31 cellular contexts compared by ENCODE assay signal in genomic region chr1:7745783-7746182, GRCh38. TPM values are rescaled to one million over a fixed set of nuclear protein-coding genes. Genes with fewer than 3 reads are reported as not detected.
DNase-seq lines count a peak whose midpoint lies in the region; FAIRE-seq and TF ChIP-seq lines count a peak whose summit lies in the region.
"Had no signal": no experiment of that assay in that cellular context is flagged by ENCODE, and none has a peak within 500 bp of the region (broad histone marks: within the 10 kb centered on the region; RNA-seq: fewer than 3 reads in every experiment).

No MANE protein-coding gene starts in this region.

- POLR2A ChIA-PET in SK-N-SH (lab: Yijun Ruan, JAX) = no interaction called here

- no peaks in the 10 kb centered on the region for H3K27me3 Mint-ChIP-seq in brain
- H3K27me3 Mint-ChIP-seq: activated naive CD8-positive, alpha-beta T cell treated with anti-CD3 and anti-CD28 coated beads for 36 hours had no signal

- no peaks in the 10 kb centered on the region for H3K9me2 ChIP-seq in SK-N-SH

- H3K36me3 ChIP-seq in keratinocyte (ENCODE audit: control insufficient read depth in 2 of 2, extremely low read depth in 1 of 2, insufficient read depth in 2 of 2, low read length in 2 of 2) = no peaks in the 10 kb centered on the region
- peaks cover 0 to 4% of the 10 kb centered on the region in 2 experiments for H3K36me3 ChIP-seq in SK-N-SH (replicated peaks in 1 of 2; ENCODE audit: control insufficient read depth in 1 of 2, insufficient read depth in 2 of 2, low read length in 1 of 2)
- H3K36me3 ChIP-seq: ascending aorta, right lobe of liver, SJSA1 had no signal

- peaks cover 4% of the 10 kb centered on the region for H3K4me1 Mint-ChIP-seq in brain
- H3K4me1 Mint-ChIP-seq: activated naive CD8-positive, alpha-beta T cell treated with anti-CD3 and anti-CD28 coated beads for 36 hours; central memory CD8-positive, alpha-beta T cell; neural crest cell; stimulated activated effector memory CD8-positive, alpha-beta T cell treated with anti-CD3 and anti-CD28 coated beads, Interleukin-12 subunit alpha, Interleukin-12 subunit beta, amount 100 ng/mL, for 72 hours had no signal

- TF ChIP-seq CTCF in LNCaP clone FGC (IDR thresholded peaks at IDR 0.05; ENCODE audit: control insufficient read depth, extremely low read depth, insufficient read depth) (no peak), brain (conservative IDR thresholded peaks at IDR 0.05) (no peak), keratinocyte (optimal IDR thresholded peaks at IDR 0.05 in 1 of 3, IDR thresholded peaks at IDR 0.05 in 1 of 3, conservative IDR thresholded peaks at IDR 0.05 in 1 of 3; ENCODE audit: extremely low read depth in 1 of 3, insufficient read depth in 2 of 3, low read length in 3 of 3) (no peak), SK-N-SH (IDR thresholded peaks at IDR 0.05) (no peak)

- H3K9ac ChIP-seq in keratinocyte (ENCODE audit: control insufficient read depth, extremely low read depth, insufficient read depth, low read length) (no peak overlapping the region), SK-N-SH (no peak overlapping the region)

- no peaks in the 10 kb centered on the region for H3K9me3 Mint-ChIP-seq in brain
- H3K9me3 Mint-ChIP-seq: activated CD4-positive, alpha-beta memory T cell treated with anti-CD3 and anti-CD28 coated beads, Interleukin-2, amount 10 ng/mL, durations not matched to agents 7 days and 5 days; activated naive CD8-positive, alpha-beta T cell treated with anti-CD3 and anti-CD28 coated beads for 36 hours; CD4-positive, alpha-beta memory T cell; central memory CD8-positive, alpha-beta T cell; neural crest cell; stimulated activated effector memory CD8-positive, alpha-beta T cell treated with anti-CD3 and anti-CD28 coated beads, Interleukin-12 subunit alpha, Interleukin-12 subunit beta, amount 100 ng/mL, for 72 hours; T-cell had no signal

- no peak overlapping the region for H3K4me3 Mint-ChIP-seq in brain
- H3K4me3 Mint-ChIP-seq: activated CD4-positive, alpha-beta memory T cell treated with anti-CD3 and anti-CD28 coated beads, Interleukin-2, amount 10 ng/mL, durations not matched to agents 7 days and 5 days; activated naive CD8-positive, alpha-beta T cell treated with anti-CD3 and anti-CD28 coated beads for 36 hours; CD4-positive, alpha-beta memory T cell; central memory CD8-positive, alpha-beta T cell; neural crest cell; stimulated activated effector memory CD8-positive, alpha-beta T cell treated with anti-CD3 and anti-CD28 coated beads, Interleukin-12 subunit alpha, Interleukin-12 subunit beta, amount 100 ng/mL, for 72 hours; T-cell had no signal

- H3K4me2 ChIP-seq in keratinocyte (ENCODE audit: control insufficient read depth, extremely low read depth, insufficient read depth, low read depth, low read length) (peak overlapping the region; percentile 95), SK-N-SH (no peak overlapping the region)

- H3F3A ChIP-seq in SK-N-SH (replicated peaks; ENCODE audit: insufficient read depth) = no peaks in the 10 kb centered on the region

- peak; percentile 95 for FAIRE-seq in keratinocyte (lab: Jason Lieb, UNC)
- FAIRE-seq in frontal cortex (lab: Jason Lieb, UNC) = no peak
- FAIRE-seq: A204.1, GM12891, RCC 7860, urothelium cell line had no signal

- peaks cover 57% of the 10 kb centered on the region for H3K36me3 Mint-ChIP-seq in brain
- H3K36me3 Mint-ChIP-seq: activated naive CD8-positive, alpha-beta T cell treated with anti-CD3 and anti-CD28 coated beads for 36 hours; CD4-positive, alpha-beta memory T cell; stimulated activated effector memory CD8-positive, alpha-beta T cell treated with anti-CD3 and anti-CD28 coated beads, Interleukin-12 subunit alpha, Interleukin-12 subunit beta, amount 100 ng/mL, for 72 hours; T-cell had no signal

- H3K27ac ChIP-seq in keratinocyte (ENCODE audit: control insufficient read depth, insufficient read depth, low read length) (peak overlapping the region; percentile 44), skin epidermis (peak overlapping the region in 11 of 21 experiments; percentile 23 to 58 (median 31)), SK-N-SH (ENCODE audit: low read depth in 2 of 2, low read length in 1 of 2) (no peak overlapping the region)
- H3K27ac ChIP-seq: ascending aorta, right lobe of liver, SJSA1 had no signal

- H3K9me3 ChIP-seq in keratinocyte (ENCODE audit: control insufficient read depth, low read depth, low read length) (no peaks in the 10 kb centered on the region), SK-N-SH (no peaks in the 10 kb centered on the region)
- H3K9me3 ChIP-seq: ascending aorta, right lobe of liver, SJSA1 had no signal

- peak overlapping the region in 4 of 5 experiments; percentile 12 to 49 (median 30) for H3K27ac Mint-ChIP-seq in brain
- H3K27ac Mint-ChIP-seq: activated CD4-positive, alpha-beta memory T cell treated with anti-CD3 and anti-CD28 coated beads, Interleukin-2, amount 10 ng/mL, durations not matched to agents 7 days and 5 days; activated naive CD8-positive, alpha-beta T cell treated with anti-CD3 and anti-CD28 coated beads for 36 hours; stimulated activated effector memory CD8-positive, alpha-beta T cell treated with anti-CD3 and anti-CD28 coated beads, Interleukin-12 subunit alpha, Interleukin-12 subunit beta, amount 100 ng/mL, for 72 hours; T-cell had no signal

- no peak for TF ChIP-seq RAD21 in SK-N-SH (IDR thresholded peaks at IDR 0.05; ENCODE audit: low read length)

- dilution Hi-C loops in keratinocyte (cut with MboI; ENCODE audit: extremely low pct_ligation_motif_present, low sequenced_read_pairs) = no loop called here

- H3K4me3 ChIP-seq in LNCaP clone FGC (ENCODE audit: low read depth, low read length) (peak overlapping the region; percentile 7; the same call in 1 of the 2 replicates), keratinocyte (ENCODE audit: control insufficient read depth in 2 of 3, extremely low read depth in 1 of 3, insufficient read depth in 2 of 3, low read depth in 1 of 3, low read length in 3 of 3) (peak overlapping the region in 2 of 3 experiments; percentile 13 to 44), skin epidermis (no peak overlapping the region), SK-N-SH (ENCODE audit: low read depth in 2 of 2, low read length in 1 of 2) (no peak overlapping the region)
- H3K4me3 ChIP-seq: ascending aorta, right lobe of liver, SJSA1 had no signal

- H3K9me1 ChIP-seq in keratinocyte (ENCODE audit: control insufficient read depth, extremely low read depth, insufficient read depth, low read length) = no peaks in the 10 kb centered on the region

- H4K20me1 ChIP-seq in keratinocyte (ENCODE audit: control insufficient read depth, extremely low read depth, insufficient read depth, low read length) = no peaks in the 10 kb centered on the region
- H4K20me1 ChIP-seq in SK-N-SH (ENCODE audit: insufficient read depth) = no peaks in the 10 kb centered on the region

- DNase-seq in LNCaP clone FGC (ENCODE audit: low read depth) (peak; percentile 78), keratinocyte (ENCODE audit: low read depth, low spot score) (peak; percentile 58), SK-N-SH (no peak), glomerular visceral epithelial cell (ENCODE audit: extremely low spot score) (no peak), NCI-H1417 treated with DMSO at 0.1 percent for 48 hours (lab: John Stamatoyannopoulos, UW) (no peak), frontal cortex (ENCODE audit: low spot score in 2 of 2) (no peak)
- DNase-seq: activated CD4-positive, alpha-beta memory T cell treated with anti-CD3 and anti-CD28 coated beads, Interleukin-2, amount 10 ng/mL, durations not matched to agents 7 days and 5 days; activated effector memory CD4-positive, alpha-beta T cell treated with Interleukin-2 at 50 U/mL for 16 hours; activated naive CD8-positive, alpha-beta T cell treated with anti-CD3 and anti-CD28 coated beads for 36 hours; AML-193; CD4-positive, alpha-beta memory T cell; DMS 273 treated with DMSO at 0.1 percent for 48 hours; NCI-H1105; NCI-H2029; NCI-H2227 treated with DMSO at 0.1 percent for 48 hours; NCI-H748 treated with DMSO at 0.1 percent for 48 hours; posterior cingulate gyrus; right lobe of liver; stimulated activated CD4-positive, alpha-beta T cell treated with anti-CD3 and anti-CD28 coated beads, Interleukin-4, amount 100 ng/mL, for 24 hours; T-cell had no signal

- H2AFZ ChIP-seq in keratinocyte (ENCODE audit: control insufficient read depth, low read length) (peak overlapping the region; percentile 97), SK-N-SH (ENCODE audit: low read depth) (no peak overlapping the region)

- CTCF ChIA-PET in SK-N-SH (lab: Yijun Ruan, JAX) = interaction anchor here (20.9 kb wide), 1 partner anchor 72 kb away, joined by 739 read pairs; no protein-coding TSS in a partner anchor

- no peak for TF ChIP-seq EP300 in SK-N-SH (IDR thresholded peaks at IDR 0.05; ENCODE audit: borderline replicate concordance in 1 of 2, low read depth in 1 of 2, low read length in 1 of 2)

- H3K4me1 ChIP-seq in keratinocyte (ENCODE audit: control insufficient read depth, extremely low read depth, insufficient read depth, low read length) (peaks cover 13% of the 10 kb centered on the region), SK-N-SH (ENCODE audit: control insufficient read depth in 1 of 2, insufficient read depth in 2 of 2, low read depth in 1 of 2, low read length in 1 of 2) (peaks cover 0 to 2% of the 10 kb centered on the region in 2 experiments; a peak in 1 of 4 replicates)
- H3K4me1 ChIP-seq: ascending aorta, right lobe of liver, SJSA1 had no signal

- 85% methylated on average over 10 of the region's 10 CpGs for WGBS in SK-N-SH (ENCODE audit: low lambda C conversion rate)

- no peaks in the 10 kb centered on the region for H3K79me2 ChIP-seq in keratinocyte (ENCODE audit: control insufficient read depth, insufficient read depth, low read length)
- no peaks in the 10 kb centered on the region for H3K79me2 ChIP-seq in SK-N-SH (ENCODE audit: insufficient read depth)

- H3K27me3 ChIP-seq in keratinocyte (ENCODE audit: control insufficient read depth, extremely low read depth, insufficient read depth, low read length) (no peaks in the 10 kb centered on the region), SK-N-SH (ENCODE audit: insufficient read depth) (no peaks in the 10 kb centered on the region)
- H3K27me3 ChIP-seq: ascending aorta, right lobe of liver had no signal

RNA-seq across cellular contexts. Expression of gene VAMP3, which starts 25.3 kb away (rescaled TPM):
- polyA plus RNA-seq in brain (ENCODE audit: insufficient read depth, low read depth, low replicate concordance) = 95.6 TPM
- polyA plus RNA-seq in keratinocyte = 169 to 219 TPM (median 200 TPM) in 3 replicates
- 138 TPM for polyA plus RNA-seq in keratinocyte (2011; ENCODE audit: low read depth)
- polyA plus RNA-seq in keratinocyte (2011; cell fraction: cytosol; rRNA removed) = 213 and 354 TPM in 2 replicates
- 100 and 107 TPM in 2 replicates for polyA plus RNA-seq in keratinocyte (2011; cell fraction: nucleus; rRNA removed)
- polyA plus RNA-seq in keratinocyte (2012; ENCODE audit: low replicate concordance) = 103 and 124 TPM in 2 replicates
- 52.5 to 123 TPM (median 122 TPM) in 3 replicates for polyA minus RNA-seq in keratinocyte
- polyA minus RNA-seq in keratinocyte (2011; cell fraction: cytosol; rRNA and poly(A)+ RNA removed) = 114 TPM
- 35.0 and 70.7 TPM in 2 replicates for polyA minus RNA-seq in keratinocyte (2011; cell fraction: nucleus; rRNA and poly(A)+ RNA removed)
- 96.4 and 114 TPM in 2 replicates for polyA plus RNA-seq in SK-N-SH (2012; rRNA removed)
- polyA plus RNA-seq in SK-N-SH (2012; cell fraction: cytosol; rRNA removed) = 141 and 168 TPM in 2 replicates
- polyA plus RNA-seq in SK-N-SH (2012; cell fraction: nucleus; rRNA removed) = 41.4 and 66.9 TPM in 2 replicates
- total RNA-seq in frontal cortex = 28.9 TPM

RNA-seq across cellular contexts. Expression of gene PER3, which starts 38.3 kb away (rescaled TPM):
- polyA plus RNA-seq in brain (ENCODE audit: insufficient read depth, low read depth, low replicate concordance) = 38.0 TPM
- polyA plus RNA-seq in keratinocyte = 3.9 to 7.2 TPM (median 7.0 TPM) in 3 replicates
- 2.5 TPM for polyA plus RNA-seq in keratinocyte (2011; ENCODE audit: low read depth)
- 3.5 and 3.6 TPM in 2 replicates for polyA plus RNA-seq in keratinocyte (2011; cell fraction: cytosol; rRNA removed)
- polyA plus RNA-seq in keratinocyte (2011; cell fraction: nucleus; rRNA removed) = 6.5 and 9.1 TPM in 2 replicates
- polyA plus RNA-seq in keratinocyte (2012; ENCODE audit: low replicate concordance) = 2.7 and 4.3 TPM in 2 replicates
- 7.0 to 10.0 TPM (median 9.5 TPM) in 3 replicates for polyA minus RNA-seq in keratinocyte
- 3.3 TPM for polyA minus RNA-seq in keratinocyte (2011; cell fraction: cytosol; rRNA and poly(A)+ RNA removed)
- 5.7 and 11.4 TPM in 2 replicates for polyA minus RNA-seq in keratinocyte (2011; cell fraction: nucleus; rRNA and poly(A)+ RNA removed)
- polyA plus RNA-seq in SK-N-SH (2012; rRNA removed) = 6.0 and 7.3 TPM in 2 replicates
- polyA plus RNA-seq in SK-N-SH (2012; cell fraction: cytosol; rRNA removed) = 4.2 and 5.0 TPM in 2 replicates
- 12.1 and 14.3 TPM in 2 replicates for polyA plus RNA-seq in SK-N-SH (2012; cell fraction: nucleus; rRNA removed)
- 3.7 TPM for total RNA-seq in frontal cortex

Comparison
In these comparisons a context has a peak if more than half of its experiments do, and no peak if none do; other contexts are left out.
1. DNase-seq: peak in LNCaP clone FGC (single experiment) and keratinocyte (single experiment); none in SK-N-SH (single experiment), glomerular visceral epithelial cell (single experiment), NCI-H1417 treated with DMSO at 0.1 percent for 48 hours (single experiment) and frontal cortex (0 of 2).
2. H3K4me3 ChIP-seq: peak in LNCaP clone FGC (single experiment) and keratinocyte (2 of 3); none in skin epidermis (0 of 7) and SK-N-SH (0 of 2).
3. H3K27ac ChIP-seq: peak in keratinocyte (single experiment) and skin epidermis (11 of 21); none in SK-N-SH (0 of 2).